Comparison of ENCODE assay signal across 21 cellular contexts in the genomic region with DNA sequence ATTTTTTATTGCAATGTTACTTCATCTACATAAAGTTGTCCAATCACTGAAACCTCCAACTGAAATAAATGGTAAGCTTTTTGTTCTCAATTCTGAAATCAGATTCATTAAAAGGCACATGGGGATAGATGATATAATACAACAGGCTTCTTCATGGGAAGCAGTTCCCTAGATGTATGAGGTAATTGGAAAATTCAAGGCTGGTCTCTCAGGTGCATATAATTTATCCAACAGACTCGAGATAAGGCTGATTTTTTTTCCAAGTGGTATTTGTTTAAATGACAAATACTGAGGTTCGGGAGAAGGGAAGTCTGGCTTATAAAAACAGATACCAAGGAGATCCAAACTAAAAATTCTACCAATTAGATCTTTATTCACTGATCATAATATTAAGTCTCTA. TPM values are rescaled to one million over a fixed set of nuclear protein-coding genes. Genes with fewer than 3 reads are reported as not detected.
DNase-seq lines count a peak whose midpoint lies in the region; ATAC-seq, FAIRE-seq and TF ChIP-seq lines count a peak whose summit lies in the region.
"Had no signal": no experiment of that assay in that cellular context is flagged by ENCODE, and none has a peak within 500 bp of the region (broad histone marks: within the 10 kb centered on the region; RNA-seq: fewer than 3 reads in every experiment).

No MANE protein-coding gene starts in this region.

- no peaks in the 10 kb centered on the region for H3K27me3 Mint-ChIP-seq in activated T-helper 17 cell treated with anti-CD3 and anti-CD28 coated beads, Interleukin-2, amount 50 U/mL, for 72 hours
- H3K27me3 Mint-ChIP-seq: B cell; CD4-positive, alpha-beta T cell had no signal

- no peak for ATAC-seq in activated T-helper 17 cell treated with anti-CD3 and anti-CD28 coated beads, Interleukin-2, amount 50 U/mL, for 72 hours (replicated peaks)
- ATAC-seq in body of pancreas (peak; percentile 89), pancreas (peak; percentile 82 to 91 (median 84)), GM18870 (IDR thresholded peaks at IDR 0.05; ENCODE audit: unreplicated experiment) (no peak)
- ATAC-seq: A549; CD8-positive, alpha-beta T cell had no signal

- TF ChIP-seq CTCF in body of pancreas (IDR thresholded peaks at IDR 0.05) (no peak), pancreas (IDR thresholded peaks at IDR 0.05) (no peak)

- H3K27ac ChIP-seq in body of pancreas (peak overlapping the region in 3 of 4 donors; percentile 35 to 54 (median 42)), pancreas (peak overlapping the region in 2 of 4 donors; percentile 15 to 48)
- H3K27ac ChIP-seq: A549; BLaER1 treated with 17β-estradiol and CSF1 and Interleukin-3, amounts not matched to agents 10 nM and 100 nM; C4-2B had no signal

- intact Hi-C loops in body of pancreas (cut with DNase I) (no loop called here), pancreas (cut with DNase I) (no loop called here)

- peaks cover 10% of the 10 kb centered on the region for H3K4me1 ChIP-seq in body of pancreas
- peaks cover 0 to 4% (median 0%) of the 10 kb centered on the region in 3 donors for H3K4me1 ChIP-seq in pancreas
- H3K4me1 ChIP-seq: A549, Caco-2 had no signal

- peaks cover 28% of the 10 kb centered on the region for H3K4me1 Mint-ChIP-seq in activated T-helper 17 cell treated with anti-CD3 and anti-CD28 coated beads, Interleukin-2, amount 50 U/mL, for 72 hours
- H3K4me1 Mint-ChIP-seq: B cell had no signal

- WGBS in body of pancreas, 2 donors = 19 to 35% methylated on average over 2 of the region's 2 CpGs
- 16 to 17% methylated on average over 2 of the region's 2 CpGs for WGBS in pancreas, 2 donors

- H3K9me3 ChIP-seq in body of pancreas (no peaks in the 10 kb centered on the region), pancreas (no peaks in the 10 kb centered on the region)
- H3K9me3 ChIP-seq: A549; BLaER1 treated with 17β-estradiol and CSF1 and Interleukin-3, amounts not matched to agents 10 nM and 100 nM; Caco-2 had no signal

- no peak overlapping the region for H3K4me3 Mint-ChIP-seq in activated T-helper 17 cell treated with anti-CD3 and anti-CD28 coated beads, Interleukin-2, amount 50 U/mL, for 72 hours
- H3K4me3 Mint-ChIP-seq: B cell; CD4-positive, alpha-beta T cell; CD8-positive, alpha-beta T cell had no signal

- H3K27me3 ChIP-seq in body of pancreas (no peaks in the 10 kb centered on the region), pancreas (no peaks in the 10 kb centered on the region)
- H3K27me3 ChIP-seq: BLaER1 treated with 17β-estradiol and CSF1 and Interleukin-3, amounts not matched to agents 10 nM and 100 nM had no signal

- peaks cover 0 to 2% of the 10 kb centered on the region in 2 donors for H3K36me3 ChIP-seq in body of pancreas (replicated peaks in 1 of 2; ENCODE audit: insufficient read depth in 1 of 2, low read depth in 2 of 2)
- H3K36me3 ChIP-seq in pancreas = peaks cover 0 to 17% (median 0%) of the 10 kb centered on the region in 3 donors

- H3K9me3 Mint-ChIP-seq in activated T-helper 17 cell treated with anti-CD3 and anti-CD28 coated beads, Interleukin-2, amount 50 U/mL, for 72 hours = no peaks in the 10 kb centered on the region
- H3K9me3 Mint-ChIP-seq: CD4-positive, alpha-beta T cell; CD8-positive, alpha-beta T cell had no signal

- FAIRE-seq in pancreas (lab: Jason Lieb, UNC) = no peak
- FAIRE-seq: A549, D721Med, G401.6, GM12892, GM18507, GM19239 had no signal

- no peak for TF ChIP-seq POLR2A in body of pancreas (IDR thresholded peaks at IDR 0.05)

- peak overlapping the region; percentile 29 for H3K27ac Mint-ChIP-seq in activated T-helper 17 cell treated with anti-CD3 and anti-CD28 coated beads, Interleukin-2, amount 50 U/mL, for 72 hours
- H3K27ac Mint-ChIP-seq: B cell; CD4-positive, alpha-beta T cell; CD8-positive, alpha-beta T cell had no signal

- peaks cover 46% of the 10 kb centered on the region for H3K36me3 Mint-ChIP-seq in activated T-helper 17 cell treated with anti-CD3 and anti-CD28 coated beads, Interleukin-2, amount 50 U/mL, for 72 hours (ENCODE audit: low read depth)

- DNase-seq in body of pancreas = no peak
- DNase-seq in pancreas = no peak
- no peak for DNase-seq in NCI-H748 treated with DMSO at 0.1 percent for 48 hours (lab: John Stamatoyannopoulos, UW)
- DNase-seq: AML-193; Caco-2; Calu3; CD4-positive, alpha-beta T cell; CD8-positive, alpha-beta T cell; DMS79 treated with DMSO at 0.1 percent for 48 hours; GF-D8 had no signal

- H3K4me3 ChIP-seq in body of pancreas = no peak overlapping the region
- H3K4me3 ChIP-seq in pancreas = no peak overlapping the region
- H3K4me3 ChIP-seq: A549; BLaER1 treated with 17β-estradiol and CSF1 and Interleukin-3, amounts not matched to agents 10 nM and 100 nM had no signal

RNA-seq across cellular contexts. Expression of a gene that starts 14.2 kb away (rescaled TPM):
- total RNA-seq in activated T-helper 17 cell treated with anti-CD3 and anti-CD28 coated beads, Interleukin-2, amount 50 U/mL, for 72 hours = 1 to 10 TPM in 1 of 2 donors, under 1 TPM in 1; 0.78 to 2.0 TPM
- total RNA-seq in body of pancreas (1 to 10 TPM; 7.5 to 8.6 TPM), pancreas (1 to 10 TPM; 2.4 to 6.8 (median 4.9) TPM)
- polyA plus RNA-seq in pancreas = 10 to 100 TPM; 18.2 to 30.1 TPM

RNA-seq across cellular contexts. Expression of a gene that starts 47.2 kb away (rescaled TPM):
- 10 to 100 TPM; 71.4 to 98.0 TPM for total RNA-seq in activated T-helper 17 cell treated with anti-CD3 and anti-CD28 coated beads, Interleukin-2, amount 50 U/mL, for 72 hours
- total RNA-seq in body of pancreas = 1 to 10 TPM; 7.8 to 9.6 TPM
- 10 to 100 TPM in 1 of 6 donors, 1 to 10 TPM in 5; 3.5 to 16.5 (median 5.5) TPM for total RNA-seq in pancreas
- 1 to 10 TPM; 2.0 to 3.1 TPM for polyA plus RNA-seq in pancreas

Comparison
In these comparisons a context has a peak if more than half of its experiments do, and no peak if none do; other contexts are left out.
1. ATAC-seq: peak in body of pancreas (single experiment) and pancreas (4 of 4); none in activated T-helper 17 cell treated with anti-CD3 and anti-CD28 coated beads, Interleukin-2, amount 50 U/mL, for 72 hours (single experiment) and GM18870 (single experiment).
2. RNA of a gene that starts 47.2 kb away (total RNA-seq): 71.4 to 98.0 TPM in activated T-helper 17 cell treated with anti-CD3 and anti-CD28 coated beads, Interleukin-2, amount 50 U/mL, for 72 hours; 7.8 to 9.6 TPM in body of pancreas and 3.5 to 16.5 TPM in pancreas; every median in the first group is over 4 times any median in the second.